13 cellular contexts compared by ENCODE assay signal in the genomic region with DNA sequence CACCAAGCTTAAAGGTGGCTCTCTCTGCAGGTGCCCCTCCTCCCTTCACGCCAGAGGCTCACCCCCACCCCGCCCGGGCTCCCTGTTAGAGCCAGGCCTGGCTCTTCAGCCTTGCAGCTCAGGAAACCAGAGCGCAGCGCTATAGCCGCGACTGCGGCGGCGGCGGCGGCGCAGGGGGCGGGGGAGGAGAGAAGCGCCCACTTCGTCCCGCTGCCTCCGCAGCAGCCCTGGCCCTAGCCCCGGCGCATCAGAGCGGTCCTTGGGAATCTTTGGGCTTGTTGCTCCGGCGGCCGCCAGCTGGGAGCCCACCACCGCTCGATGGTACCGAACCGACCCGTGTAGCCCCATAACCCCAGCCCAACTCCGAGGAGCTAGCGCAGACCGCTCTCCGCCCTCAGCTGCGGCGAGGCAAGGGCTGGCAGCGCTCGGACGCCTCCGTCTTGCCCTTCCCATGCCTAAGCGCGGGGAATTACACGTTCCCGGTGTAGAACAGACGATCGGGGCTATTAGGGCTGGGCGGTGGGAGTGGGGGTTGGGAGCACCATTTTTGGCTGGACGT. TPM values are rescaled to one million over a fixed set of nuclear protein-coding genes. Genes with fewer than 3 reads are reported as not detected.
A peak's percentile ranks its signal among the peaks of the same experiment; 100 is the strongest.
DNase-seq lines count a peak whose midpoint lies in the region; ATAC-seq and TF ChIP-seq lines count a peak whose summit lies in the region.
"Had no signal": no experiment of that assay in that cellular context is flagged by ENCODE, and none has a peak within 500 bp of the region (broad histone marks: within the 10 kb centered on the region; RNA-seq: fewer than 3 reads in every experiment).

No MANE protein-coding gene starts in this region.

- H3K79me2 ChIP-seq in osteoblast (ENCODE audit: insufficient read depth, low read length), result no peaks in the 10 kb centered on the region

- DNase-seq in D341Med (ENCODE audit: low spot score) (peak; percentile 71), foreskin keratinocyte (no peak), osteoblast (ENCODE audit: insufficient read length, low spot score, missing footprints) (peak; percentile 88), NCI-H510A (lab: John Stamatoyannopoulos, UW) (no peak), DMS79 (lab: John Stamatoyannopoulos, UW) (no peak), GF-D8 (lab: John Stamatoyannopoulos, UW) (no peak)
- DNase-seq: activated CD4-positive, alpha-beta T cell treated with anti-CD3 and anti-CD28 coated beads, Interleukin-2, amount 50 U/mL, for 4 hours; activated naive CD4-positive, alpha-beta T cell treated with anti-CD3 and anti-CD28 coated beads for 36 hours; HFFc6 had no signal

- POLR2A ChIA-PET in HEK293 (lab: Yijun Ruan, JAX), result no interaction called here

- H3K9me3 ChIP-seq in HEK293 (ENCODE audit: control insufficient read depth, insufficient read depth, low read depth, low read length) (no peaks in the 10 kb centered on the region), osteoblast (ENCODE audit: low read depth, low read length) (no peaks in the 10 kb centered on the region)
- H3K9me3 ChIP-seq: colonic mucosa, prostate gland had no signal

- no peak for TF ChIP-seq CTCF in HEK293 (tag by site-specific recombination; IDR thresholded peaks at IDR 0.05)
- TF ChIP-seq CTCF in foreskin keratinocyte (conservative IDR thresholded peaks at IDR 0.05), result no peak
- TF ChIP-seq CTCF in osteoblast (IDR thresholded peaks at IDR 0.05; ENCODE audit: extremely low read depth, low read depth, low read length), result no peak

- H3K27me3 ChIP-seq in foreskin keratinocyte (peaks cover 90% of the 10 kb centered on the region), osteoblast (ENCODE audit: insufficient read depth, low read length) (peaks cover 44% of the 10 kb centered on the region)

- ATAC-seq in foreskin keratinocyte, result peak; percentile 6
- ATAC-seq in HG03571 (IDR thresholded peaks at IDR 0.05; ENCODE audit: unreplicated experiment), result no peak

- no peak overlapping the region for H3K27ac ChIP-seq in HEK293 (ENCODE audit: extremely low read depth, low read depth, low read length)
- H3K27ac ChIP-seq in foreskin keratinocyte, result no peak overlapping the region
- no peak overlapping the region for H3K27ac ChIP-seq in osteoblast (ENCODE audit: low read depth, low read length)
- H3K27ac ChIP-seq: colonic mucosa, prostate gland had no signal

- no peak overlapping the region for H3K4me2 ChIP-seq in osteoblast (ENCODE audit: insufficient read depth, low read length)

- H3K4me3 ChIP-seq in HEK293 (ENCODE audit: low read depth, low read length), result no peak overlapping the region
- H3K4me3 ChIP-seq in osteoblast (ENCODE audit: insufficient read depth, low read length), result no peak overlapping the region
- H3K4me3 ChIP-seq: colonic mucosa had no signal

- no peaks in the 10 kb centered on the region for H3K36me3 ChIP-seq in HEK293 (ENCODE audit: control insufficient read depth in 2 of 2, insufficient read depth in 1 of 2, low read length in 2 of 2)
- no peaks in the 10 kb centered on the region for H3K36me3 ChIP-seq in osteoblast (ENCODE audit: insufficient read depth, low read length)
- H3K36me3 ChIP-seq: colonic mucosa, prostate gland had no signal

- H2AFZ ChIP-seq in osteoblast (ENCODE audit: low read length), result no peak overlapping the region

- H4K20me1 ChIP-seq in osteoblast (ENCODE audit: insufficient read depth, low read length), result no peaks in the 10 kb centered on the region

- CTCF ChIA-PET in HEK293 (lab: Yijun Ruan, JAX), result interaction anchor here (0.7 to 3.2 kb wide), 4 partner anchors 16 to 119 kb away, joined by 3 to 19 read pairs (median 4); no protein-coding TSS in a partner anchor

- H3K4me1 ChIP-seq in HEK293 (ENCODE audit: control insufficient read depth, insufficient read depth, low read length) (peaks cover 6% of the 10 kb centered on the region; the same call in 1 of the 2 replicates), foreskin keratinocyte (no peaks in the 10 kb centered on the region), osteoblast (ENCODE audit: insufficient read depth, low read length) (no peaks in the 10 kb centered on the region)
- H3K4me1 ChIP-seq: colonic mucosa had no signal

TF ChIP-seq in HEK293, 187 proteins besides CTCF, POLR2A, EP300 and RAD21:
- peak; percentile 47 for TF ChIP-seq ZNF335 (tag by site-specific recombination; conservative IDR thresholded peaks at IDR 0.05)
- no peak for TF ChIP-seq OSR2 (tag by site-specific recombination; IDR thresholded peaks at IDR 0.05)
- TF ChIP-seq ZFHX2 (tag by site-specific recombination; conservative IDR thresholded peaks at IDR 0.05), result peak; percentile 53; the same call in 1 of the 2 replicates
- no peak for TF ChIP-seq ZBTB7A (tag by site-specific recombination; IDR thresholded peaks at IDR 0.05; ENCODE audit: low read depth)
- no peak for TF ChIP-seq ZNF138 (tag by site-specific recombination; IDR thresholded peaks at IDR 0.05; ENCODE audit: borderline replicate concordance)
- no peak for TF ChIP-seq KLF7 (tag by site-specific recombination; IDR thresholded peaks at IDR 0.05; ENCODE audit: borderline replicate concordance)

RNA-seq across cellular contexts. Expression of a gene that starts 1.2 kb away (rescaled TPM):
- total RNA-seq in foreskin keratinocyte, result 0.24 and 0.53 TPM in 2 replicates
- 0.16 and 0.56 TPM in 2 replicates for polyA plus RNA-seq in foreskin keratinocyte
- total RNA-seq in osteoblast, result under 0.01 TPM in 1 of 2 replicates, not detected in the other
- total RNA-seq: activated naive CD4-positive, alpha-beta T cell treated with anti-CD3 and anti-CD28 coated beads for 36 hours had no signal

Comparison
In these comparisons a context has a peak if more than half of its experiments do, and no peak if none do; other contexts are left out.
1. DNase-seq: peak in D341Med (single experiment) and osteoblast (single experiment); none in foreskin keratinocyte (0 of 2), NCI-H510A (single experiment), DMS79 (single experiment) and GF-D8 (single experiment).